ENCODE assay signal across 1 cellular context in the genomic region with DNA sequence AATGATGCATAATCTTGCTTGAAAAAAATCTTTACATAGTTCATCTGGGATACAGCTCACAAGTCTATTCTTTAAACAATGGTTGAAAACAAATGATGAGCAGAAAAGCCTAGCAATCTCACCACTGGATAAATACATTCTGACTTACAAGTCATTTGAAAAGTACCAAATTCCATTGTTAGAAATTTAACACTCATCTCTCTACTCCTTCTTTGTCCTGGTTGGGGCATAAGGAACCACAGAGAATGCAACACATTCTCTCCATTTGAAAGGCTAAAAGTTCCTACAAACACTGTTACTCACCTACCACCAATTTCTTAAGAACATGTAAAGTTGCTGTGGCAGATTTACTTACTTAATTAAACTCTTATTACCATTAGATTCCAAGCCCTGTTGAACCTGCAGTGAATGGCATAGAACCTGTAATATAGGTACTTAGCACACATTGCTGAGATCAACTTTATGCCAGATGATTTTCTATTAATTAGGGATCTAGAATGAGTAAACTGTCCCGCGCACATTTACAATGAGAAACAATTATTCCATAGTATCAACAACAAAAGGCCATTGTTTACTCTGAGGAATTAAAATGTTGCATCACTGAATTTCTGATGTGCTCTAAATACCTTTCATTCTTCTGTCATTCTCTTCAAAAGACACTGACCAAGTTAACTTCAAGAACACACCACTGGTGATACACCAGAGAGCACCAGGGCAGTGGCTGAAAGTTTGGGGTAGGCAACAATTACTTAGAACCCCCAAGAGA.
TF ChIP-seq lines count a peak whose summit lies in the region.

No MANE protein-coding gene starts in this region.

TF ChIP-seq in WTC11, 78 proteins besides CTCF, POLR2A, EP300 and RAD21 (continued from another document):
- TF ChIP-seq, protein P1, sequence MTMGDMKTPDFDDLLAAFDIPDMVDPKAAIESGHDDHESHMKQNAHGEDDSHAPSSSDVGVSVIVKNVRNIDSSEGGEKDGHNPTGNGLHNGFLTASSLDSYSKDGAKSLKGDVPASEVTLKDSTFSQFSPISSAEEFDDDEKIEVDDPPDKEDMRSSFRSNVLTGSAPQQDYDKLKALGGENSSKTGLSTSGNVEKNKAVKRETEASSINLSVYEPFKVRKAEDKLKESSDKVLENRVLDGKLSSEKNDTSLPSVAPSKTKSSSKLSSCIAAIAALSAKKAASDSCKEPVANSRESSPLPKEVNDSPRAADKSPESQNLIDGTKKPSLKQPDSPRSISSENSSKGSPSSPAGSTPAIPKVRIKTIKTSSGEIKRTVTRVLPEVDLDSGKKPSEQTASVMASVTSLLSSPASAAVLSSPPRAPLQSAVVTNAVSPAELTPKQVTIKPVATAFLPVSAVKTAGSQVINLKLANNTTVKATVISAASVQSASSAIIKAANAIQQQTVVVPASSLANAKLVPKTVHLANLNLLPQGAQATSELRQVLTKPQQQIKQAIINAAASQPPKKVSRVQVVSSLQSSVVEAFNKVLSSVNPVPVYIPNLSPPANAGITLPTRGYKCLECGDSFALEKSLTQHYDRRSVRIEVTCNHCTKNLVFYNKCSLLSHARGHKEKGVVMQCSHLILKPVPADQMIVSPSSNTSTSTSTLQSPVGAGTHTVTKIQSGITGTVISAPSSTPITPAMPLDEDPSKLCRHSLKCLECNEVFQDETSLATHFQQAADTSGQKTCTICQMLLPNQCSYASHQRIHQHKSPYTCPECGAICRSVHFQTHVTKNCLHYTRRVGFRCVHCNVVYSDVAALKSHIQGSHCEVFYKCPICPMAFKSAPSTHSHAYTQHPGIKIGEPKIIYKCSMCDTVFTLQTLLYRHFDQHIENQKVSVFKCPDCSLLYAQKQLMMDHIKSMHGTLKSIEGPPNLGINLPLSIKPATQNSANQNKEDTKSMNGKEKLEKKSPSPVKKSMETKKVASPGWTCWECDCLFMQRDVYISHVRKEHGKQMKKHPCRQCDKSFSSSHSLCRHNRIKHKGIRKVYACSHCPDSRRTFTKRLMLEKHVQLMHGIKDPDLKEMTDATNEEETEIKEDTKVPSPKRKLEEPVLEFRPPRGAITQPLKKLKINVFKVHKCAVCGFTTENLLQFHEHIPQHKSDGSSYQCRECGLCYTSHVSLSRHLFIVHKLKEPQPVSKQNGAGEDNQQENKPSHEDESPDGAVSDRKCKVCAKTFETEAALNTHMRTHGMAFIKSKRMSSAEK (CRISPR knock-in tag; IDR thresholded peaks at IDR 0.05; ENCODE audit: borderline replicate concordance) = no peak
- TF ChIP-seq NFATC4 (CRISPR knock-in tag; IDR thresholded peaks at IDR 0.05) (no peak), ZNF416 (CRISPR knock-in tag; IDR thresholded peaks at IDR 0.05) (no peak), TEAD4 (CRISPR knock-in tag; IDR thresholded peaks at IDR 0.05) (no peak), HMGA2 (CRISPR knock-in tag; IDR thresholded peaks at IDR 0.05) (no peak), CREB1 (CRISPR knock-in tag; IDR thresholded peaks at IDR 0.05) (no peak)
- TF ChIP-seq, protein P2, sequence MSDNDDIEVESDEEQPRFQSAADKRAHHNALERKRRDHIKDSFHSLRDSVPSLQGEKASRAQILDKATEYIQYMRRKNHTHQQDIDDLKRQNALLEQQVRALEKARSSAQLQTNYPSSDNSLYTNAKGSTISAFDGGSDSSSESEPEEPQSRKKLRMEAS (CRISPR knock-in tag; IDR thresholded peaks at IDR 0.05) = no peak
